ENCODE assay signal across 8 cellular contexts in genomic region chr14:69152944-69153847, GRCh38. TPM values are rescaled to one million over a fixed set of nuclear protein-coding genes. Genes with fewer than 3 reads are reported as not detected.
DNase-seq lines count a peak whose midpoint lies in the region; ATAC-seq and TF ChIP-seq lines count a peak whose summit lies in the region.

DCAF5 (minus strand) TSS chr14:69153119; CDS start chr14:69152978, 141 bp downstream.

- peak; percentile 89 to 97 (median 94) for DNase-seq in CD4-positive, alpha-beta memory T cell
- DNase-seq in HS-27A (ENCODE audit: low read depth), result peak; percentile 78
- DNase-seq in NK-92 (lab: John Stamatoyannopoulos, UW; ENCODE audit: unreplicated experiment), result peak; percentile 68
- DNase-seq in activated CD8-positive, alpha-beta memory T cell treated with anti-CD3 and anti-CD28 coated beads for 1 hour (ENCODE audit: extremely low read depth in 1 of 2, low read depth in 1 of 2), result peak; percentile 86 to 90
- DNase-seq in lung (ENCODE audit: low spot score), result peak; percentile 96
- peak; percentile 84 to 91 (median 85) for DNase-seq in stimulated activated CD4-positive, alpha-beta T cell treated with anti-CD3 and anti-CD28 coated beads, TNF-alpha, amount 100 ng/mL, for 24 hours (ENCODE audit: low read depth in 3 of 3)

- peaks cover 22 to 45% (median 32%) of the 10 kb centered on the region in 4 donors for H3K4me1 Mint-ChIP-seq in CD4-positive, alpha-beta memory T cell

- POLR2A ChIA-PET in CD4-positive, alpha-beta memory T cell (lab: Charles Lee; ENCODE audit: partially characterized antibody), result interaction anchor here (0.5 to 4.3 kb wide), 12 partner anchors 20 to 1207 kb away, joined by 3 to 78 read pairs (median 4); partner anchors contain the start of genes COX16, ERH, EXD2 and SLC39A9

- H3K36me3 Mint-ChIP-seq in CD4-positive, alpha-beta memory T cell, result peaks cover 14 to 23% of the 10 kb centered on the region in 2 donors

- H3K27ac Mint-ChIP-seq in CD4-positive, alpha-beta memory T cell, result peak within 1 kb of the TSS; percentile 93 to 97 (median 94)

- peak within 1 kb of the TSS; percentile 71 to 94 for H3K4me3 ChIP-seq in CD4-positive, alpha-beta memory T cell (ENCODE audit: low read length in 2 of 2)
- peak within 1 kb of the TSS; percentile 86 for H3K4me3 ChIP-seq in ectodermal cell (ENCODE audit: insufficient read depth, low read depth, low read length)
- peak within 1 kb of the TSS; percentile 95 for H3K4me3 ChIP-seq in lung

- H3K27me3 ChIP-seq in CD4-positive, alpha-beta memory T cell (ENCODE audit: insufficient read depth, low read length), result no peaks in the 10 kb centered on the region
- peaks cover 16% of the 10 kb centered on the region for H3K27me3 ChIP-seq in ectodermal cell (ENCODE audit: control insufficient read depth, insufficient read depth, low read length, poor library complexity, severe bottlenecking)
- H3K27me3 ChIP-seq in lung (ENCODE audit: control insufficient read depth, insufficient read depth), result no peaks in the 10 kb centered on the region

- ATAC-seq in GM19463 (IDR thresholded peaks at IDR 0.05; ENCODE audit: unreplicated experiment) (peak; percentile 85), lung (ENCODE audit: insufficient read depth, low FRiP score) (peak; percentile 90)

- peak within 1 kb of the TSS; percentile 75 for H3K27ac ChIP-seq in CD4-positive, alpha-beta memory T cell (ENCODE audit: low read depth, low read length)
- peak within 1 kb of the TSS; percentile 74 for H3K27ac ChIP-seq in ectodermal cell (ENCODE audit: insufficient read depth, low read depth, low read length, poor library complexity, severe bottlenecking)
- peak within 1 kb of the TSS; percentile 97 for H3K27ac ChIP-seq in lung (ENCODE audit: low read depth in 1 of 2, low read length in 1 of 2)

- 0% methylated on average over 96 to 97 of the region's 97 CpGs for WGBS in ectodermal cell, 2 experiments
- WGBS in lung, 2 donors, result 0% methylated on average over 75 to 97 of the region's 97 CpGs

- peaks cover 0 to 2% of the 10 kb centered on the region in 2 donors for H3K27me3 Mint-ChIP-seq in CD4-positive, alpha-beta memory T cell

- H3K9me3 ChIP-seq in CD4-positive, alpha-beta memory T cell (ENCODE audit: control insufficient read depth in 1 of 2, low read length in 2 of 2), result no peaks in the 10 kb centered on the region
- H3K9me3 ChIP-seq in ectodermal cell (ENCODE audit: control insufficient read depth, low read length) (no peaks in the 10 kb centered on the region), lung (ENCODE audit: control insufficient read depth in 2 of 2, insufficient read depth in 1 of 2, low read length in 1 of 2) (no peaks in the 10 kb centered on the region)

- CTCF ChIA-PET in CD4-positive, alpha-beta memory T cell (lab: Charles Lee; ENCODE audit: partially characterized antibody), result interaction anchor here (0.7 to 5.6 kb wide), 5 partner anchors 8 to 38 kb away, joined by 3 to 53 read pairs (median 8); partner anchors contain the start of gene EXD2

- H3K4me1 ChIP-seq in CD4-positive, alpha-beta memory T cell (ENCODE audit: insufficient read depth, low read length), result peaks cover 39% of the 10 kb centered on the region
- H3K4me1 ChIP-seq in ectodermal cell (ENCODE audit: control insufficient read depth, insufficient read depth, low read length), result peaks cover 5% of the 10 kb centered on the region
- peaks cover 5 to 16% of the 10 kb centered on the region in 2 donors for H3K4me1 ChIP-seq in lung (ENCODE audit: control insufficient read depth in 2 of 2, insufficient read depth in 2 of 2, low read length in 2 of 2)

- intact Hi-C loops in CD4-positive, alpha-beta memory T cell (cut with micrococcal nuclease), result loop anchor here (1.0 to 5.0 kb wide), 10 partner anchors 24 to 1911 kb away; partner anchors contain the start of genes COX16, EIF2S1, ERH and EXD2

- peaks cover 8% of the 10 kb centered on the region for H3K36me3 ChIP-seq in CD4-positive, alpha-beta memory T cell (ENCODE audit: insufficient read depth, low read length)
- H3K36me3 ChIP-seq in ectodermal cell (ENCODE audit: control insufficient read depth, insufficient read depth, low read length), result no peaks in the 10 kb centered on the region
- H3K36me3 ChIP-seq in lung (ENCODE audit: control insufficient read depth in 2 of 2, insufficient read depth in 2 of 2, low read length in 2 of 2), result peaks cover 2 to 5% of the 10 kb centered on the region in 2 donors

- H3K9me3 Mint-ChIP-seq in CD4-positive, alpha-beta memory T cell, result peaks cover 0 to 5% (median 0%) of the 10 kb centered on the region in 8 donors

- no peak for TF ChIP-seq CTCF in lung (IDR thresholded peaks at IDR 0.05; ENCODE audit: control extremely low read depth, extremely low read depth)

- peak within 1 kb of the TSS; percentile 94 to 100 (median 97) for H3K4me3 Mint-ChIP-seq in CD4-positive, alpha-beta memory T cell

RNA-seq across cellular contexts. Expression of gene DCAF5, which starts in this region (rescaled TPM):
- 10 to 100 TPM; 69.3 to 75.7 TPM for total RNA-seq in CD4-positive, alpha-beta memory T cell
- 10 to 100 TPM; 54.4 to 73.4 TPM for polyA plus RNA-seq in CD4-positive, alpha-beta memory T cell
- 38.4 TPM for polyA plus RNA-seq in ectodermal cell (2013, experiment 1 of 4)
- 38.6 TPM for polyA plus RNA-seq in ectodermal cell (2013, experiment 2 of 4)
- 28.5 TPM for polyA plus RNA-seq in ectodermal cell (2013, experiment 3 of 4)
- 34.7 TPM for polyA plus RNA-seq in ectodermal cell (2013, experiment 4 of 4)
- 10 to 100 TPM; 42.2 to 50.4 TPM for total RNA-seq in lung
- polyA plus RNA-seq in lung, result 10 to 100 TPM; 20.2 TPM

Comparison
In these comparisons a context has a peak if more than half of its experiments do, and no peak if none do; other contexts are left out.
1. Peak in every context shown above with its lines: DNase-seq, ATAC-seq, H3K4me3 ChIP-seq and H3K27ac ChIP-seq.